8 cellular contexts compared by ENCODE assay signal in genomic region chr3:963255-963654, GRCh38.
"Had no signal": no experiment of that assay in that cellular context is flagged by ENCODE, and none has a peak within 500 bp of the region (broad histone marks: within the 10 kb centered on the region; RNA-seq: fewer than 3 reads in every experiment).

No MANE protein-coding gene starts in this region.

- H3K9me3 ChIP-seq: HAP-1 had no signal

- DNase-seq: GM23248, GOT3, H7, HFFc6, IMR-90 had no signal

- H3K27ac ChIP-seq: GM23248, HL-60 had no signal

- H2AFZ ChIP-seq: GM23248 had no signal

- H3K36me3 ChIP-seq: HAP-1 had no signal

- ATAC-seq: HCT116 had no signal

- H3K9ac ChIP-seq: GM23248 had no signal

- H3K4me3 ChIP-seq: GM23248, HAP-1 had no signal

- H3K27ac Mint-ChIP-seq: HFFc6 had no signal

- H3K4me3 Mint-ChIP-seq: HFFc6 had no signal

- H3K4me1 ChIP-seq: HAP-1 had no signal
